9 cellular contexts compared by ENCODE assay signal in the genomic region with DNA sequence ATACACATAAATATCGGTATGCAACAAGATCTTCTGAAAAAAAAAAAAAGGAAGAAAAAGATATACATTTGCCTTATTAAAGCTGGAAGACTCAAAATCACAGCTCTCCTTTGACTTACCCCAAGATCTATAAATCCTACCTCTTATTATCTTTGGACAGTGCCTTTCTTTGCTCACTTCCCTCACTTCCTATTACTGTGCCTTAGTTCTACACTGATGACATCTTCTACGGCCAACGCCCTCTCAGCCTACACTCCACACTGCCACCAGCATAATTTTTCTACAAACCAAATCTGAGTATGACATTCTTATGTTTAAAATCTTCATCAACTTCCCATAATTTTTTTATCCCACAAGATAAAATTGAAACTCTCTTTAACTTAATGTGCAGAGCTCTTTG.
"Had no signal": no experiment of that assay in that cellular context is flagged by ENCODE, and none has a peak within 500 bp of the region (broad histone marks: within the 10 kb centered on the region; RNA-seq: fewer than 3 reads in every experiment).

No MANE protein-coding gene starts in this region.

- H3K4me3 Mint-ChIP-seq: HFFc6 had no signal

- DNase-seq: GM23248, GOT3, H7, HFFc6, IMR-90 had no signal

- FAIRE-seq: HTR-8/SVneo, K562 had no signal

- H3K9me3 ChIP-seq: HAP-1 had no signal

- H3K27ac Mint-ChIP-seq: HFFc6 had no signal

- ATAC-seq: HCT116, K562 had no signal

- H3K9me3 Mint-ChIP-seq: HFFc6 had no signal
